ENCODE assay signal across 1 cellular context in genomic region chr4:165378763-165379631, GRCh38.
TF ChIP-seq lines count a peak whose summit lies in the region.

Gene CPE, plus strand, starts transcription at chr4:165379008. Its CDS starts 214 bp downstream, at chr4:165379222.

TF ChIP-seq in IMR-90, 13 proteins besides CTCF, POLR2A, EP300 and RAD21 (continued from another document):
- no peak for TF ChIP-seq ELK1 (IDR thresholded peaks at IDR 0.05; ENCODE audit: borderline replicate concordance, low read depth, low read length)
- TF ChIP-seq MAFK (IDR thresholded peaks at IDR 0.05; ENCODE audit: low read depth, low read length) = no peak
- TF ChIP-seq FOS (IDR thresholded peaks at IDR 0.05; ENCODE audit: low read depth, low read length) = no peak
